Comparison of ENCODE assay signal across 14 cellular contexts in the genomic region with DNA sequence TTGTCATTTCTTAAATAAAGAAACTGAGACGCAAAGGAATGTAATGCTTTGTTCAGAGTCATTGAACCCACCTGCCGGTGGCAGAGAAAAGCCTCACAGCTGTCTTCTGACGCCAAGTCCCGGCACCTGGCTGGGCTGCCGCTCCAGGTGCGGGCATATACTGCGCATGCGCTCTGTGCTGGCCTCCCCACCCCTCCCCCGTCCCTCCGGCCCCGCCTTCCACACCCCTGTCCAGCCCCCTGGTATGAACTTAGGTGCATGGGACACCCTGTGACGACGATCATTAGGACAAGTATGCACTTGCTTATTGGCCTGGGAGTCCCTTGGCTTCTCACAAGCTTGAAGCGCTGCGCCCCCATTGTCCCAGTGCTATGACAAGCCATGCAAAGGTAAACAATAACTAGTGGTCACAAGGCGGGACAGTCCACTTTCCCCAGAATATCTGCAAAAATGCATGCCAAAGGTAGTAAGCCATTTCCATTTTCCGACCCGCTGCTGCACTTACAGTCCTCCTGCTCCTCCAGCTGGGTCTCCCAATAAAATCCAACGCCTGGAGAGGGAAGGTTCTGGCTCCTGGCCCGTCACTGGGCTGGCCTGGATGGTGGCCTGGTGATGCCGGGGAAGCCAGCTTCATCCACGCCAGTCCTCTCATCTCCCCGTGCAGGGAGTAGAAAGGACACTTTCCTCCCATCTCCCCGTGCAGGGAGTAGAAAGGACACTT.
DNase-seq lines count a peak whose midpoint lies in the region; ATAC-seq, FAIRE-seq and TF ChIP-seq lines count a peak whose summit lies in the region.
"Had no signal": no experiment of that assay in that cellular context is flagged by ENCODE, and none has a peak within 500 bp of the region (broad histone marks: within the 10 kb centered on the region; RNA-seq: fewer than 3 reads in every experiment).

No MANE protein-coding gene starts in this region.

- TF ChIP-seq CTCF in C4-2B (conservative IDR thresholded peaks at IDR 0.05) (peak; percentile 18; the same call in 1 of the 2 replicates), K562 (IDR thresholded peaks at IDR 0.05 in 2 of 3, conservative IDR thresholded peaks at IDR 0.05 in 1 of 3; ENCODE audit: insufficient read depth in 2 of 3, low read depth in 1 of 3, low read length in 3 of 3) (no peak), right lobe of liver (IDR thresholded peaks at IDR 0.05) (no peak)

- H3K4me3 ChIP-seq in K562 (no peak overlapping the region), right lobe of liver (no peak overlapping the region), MG63 (no peak overlapping the region)
- H3K4me3 ChIP-seq: cardiac muscle cell had no signal

- no peak for TF ChIP-seq EP300 in K562 (IDR thresholded peaks at IDR 0.05; ENCODE audit: low read length)

- no peak for FAIRE-seq in K562 (lab: Jason Lieb, UNC)

- no peaks in the 10 kb centered on the region for H3K79me2 ChIP-seq in K562 (ENCODE audit: control insufficient read depth, insufficient read depth, low read length)

- H3K27me3 ChIP-seq in K562 (ENCODE audit: control insufficient read depth in 2 of 2, insufficient read depth in 2 of 2, low read length in 2 of 2) (peaks cover 57 to 69% of the 10 kb centered on the region in 2 experiments), right lobe of liver (no peaks in the 10 kb centered on the region), MG63 (no peaks in the 10 kb centered on the region)
- H3K27me3 ChIP-seq: cardiac muscle cell, neutrophil had no signal

- no peak for TF ChIP-seq RAD21 in K562 (CRISPR knock-in tag; conservative IDR thresholded peaks at IDR 0.05 in 1 of 2, IDR thresholded peaks at IDR 0.05 in 1 of 2)

- intact Hi-C loops in K562 (cut with micrococcal nuclease) (no loop called here), right lobe of liver (cut with DNase I) (no loop called here)

- H3K4me1 ChIP-seq in K562 (replicated peaks in 1 of 2; ENCODE audit: control insufficient read depth in 2 of 2, insufficient read depth in 2 of 2, low read length in 2 of 2) (peaks cover 0 to 3% of the 10 kb centered on the region in 2 experiments; a peak in 2 of 5 replicates), right lobe of liver (peaks cover 0 to 35% (median 3%) of the 10 kb centered on the region in 4 donors)

- WGBS in K562 (ENCODE audit: insufficient coverage, low coverage, missing lambda C conversion rate) = 9% methylated on average over 24 of the region's 24 CpGs
- WGBS in right lobe of liver (ENCODE audit: insufficient coverage, low coverage, low lambda C conversion rate, missing lambda C conversion rate) = 52% methylated on average over 9 of the region's 24 CpGs

- peaks cover 2% of the 10 kb centered on the region for H3K9me1 ChIP-seq in K562 (ENCODE audit: control insufficient read depth, insufficient read depth, low read length)

- in situ Hi-C loops in K562 (cut with MboI) = no loop called here

- no TSS peak for BruUV-seq in K562 (replicated peaks; lab: Mats Ljungman, UMichigan)

- H3K4me2 ChIP-seq in K562 (ENCODE audit: insufficient read depth, low read length) = no peak overlapping the region

- H3K27ac ChIP-seq in C4-2B (no peak overlapping the region), K562 (ENCODE audit: extremely low read depth, low read depth, low read length) (no peak overlapping the region), right lobe of liver (peak overlapping the region; percentile 6 to 79 (median 58))
- H3K27ac ChIP-seq: cardiac muscle cell had no signal

- no peaks in the 10 kb centered on the region; the same call in 1 of the 2 replicates for H4K20me1 ChIP-seq in K562 (replicated peaks; ENCODE audit: control insufficient read depth, insufficient read depth, low read length)

- TF ChIP-seq POLR2A in K562 (conservative IDR thresholded peaks at IDR 0.05) = no peak
- no peak for TF ChIP-seq POLR2A in right lobe of liver (IDR thresholded peaks at IDR 0.05)

- H3K36me3 ChIP-seq in K562 (ENCODE audit: control insufficient read depth, insufficient read depth, low read length) = no peaks in the 10 kb centered on the region
- H3K36me3 ChIP-seq in right lobe of liver = no peaks in the 10 kb centered on the region
- H3K36me3 ChIP-seq in MG63 = no peaks in the 10 kb centered on the region
- H3K36me3 ChIP-seq: cardiac muscle cell, neutrophil had no signal

- no peaks in the 10 kb centered on the region for H3K9me3 Mint-ChIP-seq in stimulated activated effector memory CD8-positive, alpha-beta T cell treated with anti-CD3 and anti-CD28 coated beads, Interleukin-12 subunit alpha, Interleukin-12 subunit beta, amount 100 ng/mL, for 72 hours
- H3K9me3 Mint-ChIP-seq: T-helper 1 cell treated with Interleukin-12 subunit alpha and Interleukin-12 subunit beta and Interleukin-4 antibody, amounts not matched to agents 30 μg/mL and 1 μg/mL, for 36 hours had no signal

- peak; percentile 70 for DNase-seq in NAMALWA (ENCODE audit: low spot score)
- DNase-seq in K562 (ENCODE audit: extremely low read depth in 1 of 4, low spot score in 3 of 4) = peak in 3 of 4 experiments; percentile 54 to 62 (median 61)
- DNase-seq in right lobe of liver = no peak
- no peak for DNase-seq in MG63
- DNase-seq in activated effector memory CD4-positive, alpha-beta T cell treated with Interleukin-2 at 50 U/mL for 16 hours = no peak
- no peak for DNase-seq in stimulated activated effector memory CD8-positive, alpha-beta T cell treated with anti-CD3 and anti-CD28 coated beads, Interleukin-12 subunit alpha, Interleukin-12 subunit beta, amount 100 ng/mL, for 72 hours (ENCODE audit: low spot score in 2 of 2)
- DNase-seq: activated CD8-positive, alpha-beta memory T cell treated with anti-CD3 and anti-CD28 coated beads, Interleukin-2, amount 50 U/mL, for 4 hours; NCI-H226 had no signal

- no peak overlapping the region for H3K9ac ChIP-seq in K562 (ENCODE audit: insufficient read depth in 1 of 2, low read depth in 2 of 2, low read length in 2 of 2)

- H3K9me3 ChIP-seq in K562 (replicated peaks; ENCODE audit: control insufficient read depth, insufficient read depth, low read depth, low read length) (no peaks in the 10 kb centered on the region), right lobe of liver (no peaks in the 10 kb centered on the region), MG63 (no peaks in the 10 kb centered on the region)
- H3K9me3 ChIP-seq: neutrophil had no signal

- CTCF ChIA-PET in K562 (lab: Yijun Ruan, JAX; ENCODE audit: low intra/inter-chr PET ratio) = no interaction called here

- H3K4me1 Mint-ChIP-seq in stimulated activated effector memory CD8-positive, alpha-beta T cell treated with anti-CD3 and anti-CD28 coated beads, Interleukin-12 subunit alpha, Interleukin-12 subunit beta, amount 100 ng/mL, for 72 hours = no peaks in the 10 kb centered on the region
- H3K4me1 Mint-ChIP-seq: B cell had no signal

- no peaks in the 10 kb centered on the region for H3K36me3 Mint-ChIP-seq in stimulated activated effector memory CD8-positive, alpha-beta T cell treated with anti-CD3 and anti-CD28 coated beads, Interleukin-12 subunit alpha, Interleukin-12 subunit beta, amount 100 ng/mL, for 72 hours

- no peak for ATAC-seq in K562
- peak in 2 of 4 donors; percentile 6 to 60 for ATAC-seq in right lobe of liver
- no peak for ATAC-seq in GM21619 (IDR thresholded peaks at IDR 0.05; ENCODE audit: unreplicated experiment)
- no peak for ATAC-seq in stimulated activated effector memory CD8-positive, alpha-beta T cell treated with anti-CD3 and anti-CD28 coated beads, Interleukin-12 subunit alpha, Interleukin-12 subunit beta, amount 100 ng/mL, for 72 hours

- POLR2A ChIA-PET in K562 (lab: Yijun Ruan, JAX) = interaction anchor here (0.5 to 0.6 kb wide), 2 partner anchors 367 to 852 kb away, joined by 3 read pairs; no protein-coding TSS in a partner anchor

- H3K4me3 Mint-ChIP-seq in stimulated activated effector memory CD8-positive, alpha-beta T cell treated with anti-CD3 and anti-CD28 coated beads, Interleukin-12 subunit alpha, Interleukin-12 subunit beta, amount 100 ng/mL, for 72 hours = no peak overlapping the region
- H3K4me3 Mint-ChIP-seq: B cell; T-helper 1 cell treated with Interleukin-12 subunit alpha and Interleukin-12 subunit beta and Interleukin-4 antibody, amounts not matched to agents 30 μg/mL and 1 μg/mL, for 36 hours had no signal

- no peak overlapping the region for H2AFZ ChIP-seq in K562 (ENCODE audit: low read depth, low read length)

- no peak overlapping the region for H3K27ac Mint-ChIP-seq in stimulated activated effector memory CD8-positive, alpha-beta T cell treated with anti-CD3 and anti-CD28 coated beads, Interleukin-12 subunit alpha, Interleukin-12 subunit beta, amount 100 ng/mL, for 72 hours
- H3K27ac Mint-ChIP-seq: B cell; T-helper 1 cell treated with Interleukin-12 subunit alpha and Interleukin-12 subunit beta and Interleukin-4 antibody, amounts not matched to agents 30 μg/mL and 1 μg/mL, for 36 hours had no signal

TF ChIP-seq in K562, 482 proteins besides CTCF, POLR2A, EP300 and RAD21:
- TF ChIP-seq ZNF583 (CRISPR knock-in tag; IDR thresholded peaks at IDR 0.05) = no peak
- TF ChIP-seq NRF1 (conservative IDR thresholded peaks at IDR 0.05 in 1 of 2, IDR thresholded peaks at IDR 0.05 in 1 of 2) = peak; percentile 60 to 67

Comparison
In these comparisons a context has a peak if more than half of its experiments do, and no peak if none do; other contexts are left out.
1. H3K27ac ChIP-seq: peak in right lobe of liver (3 of 3); none in C4-2B (single experiment) and K562 (single experiment).
2. DNase-seq: peak in NAMALWA (single experiment) and K562 (3 of 4); none in right lobe of liver (0 of 3), MG63 (single experiment), activated effector memory CD4-positive, alpha-beta T cell treated with Interleukin-2 at 50 U/mL for 16 hours (single experiment) and stimulated activated effector memory CD8-positive, alpha-beta T cell treated with anti-CD3 and anti-CD28 coated beads, Interleukin-12 subunit alpha, Interleukin-12 subunit beta, amount 100 ng/mL, for 72 hours (0 of 2).